ENCODE assay signal across 13 cellular contexts in the genomic region with DNA sequence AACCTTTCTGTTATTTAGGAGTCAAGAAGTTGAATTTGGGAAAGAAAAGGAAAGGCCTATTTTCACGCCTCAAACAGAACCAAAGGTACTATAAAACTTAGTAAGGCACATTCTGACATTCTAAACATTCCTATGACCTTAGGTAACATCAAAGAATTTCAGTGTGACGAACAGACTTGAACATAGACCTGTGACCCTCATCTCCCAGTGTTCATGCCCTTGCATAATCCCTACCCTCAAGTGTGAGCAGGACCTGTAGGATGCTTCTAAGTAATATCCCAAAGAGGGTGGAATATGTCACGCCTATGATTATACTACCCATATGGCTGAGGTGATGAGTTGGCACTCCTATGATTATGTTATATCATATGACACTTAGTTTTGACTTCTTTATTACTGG.
DNase-seq lines count a peak whose midpoint lies in the region; ATAC-seq and TF ChIP-seq lines count a peak whose summit lies in the region.
"Had no signal": no experiment of that assay in that cellular context is flagged by ENCODE, and none has a peak within 500 bp of the region (broad histone marks: within the 10 kb centered on the region; RNA-seq: fewer than 3 reads in every experiment).

No MANE protein-coding gene starts in this region.

- no peak overlapping the region for H2BK120ac ChIP-seq in mesendoderm (ENCODE audit: low read depth, low read length)

- H3K18ac ChIP-seq in mesendoderm (ENCODE audit: low read length): no peak overlapping the region

- no peak overlapping the region for H3K4ac ChIP-seq in mesendoderm (ENCODE audit: low read depth, low read length)

- H3K79me2 ChIP-seq in mesendoderm (ENCODE audit: control insufficient read depth, insufficient read depth, low read length): no peaks in the 10 kb centered on the region

- no peak for TF ChIP-seq CTCF in epithelial cell of esophagus (IDR thresholded peaks at IDR 0.05; ENCODE audit: insufficient read depth, low read depth, low read length, missing control alignments)

- DNase-seq in HT1080 (ENCODE audit: low read depth): peak; percentile 11
- peak; percentile 43 for DNase-seq in epithelial cell of esophagus (ENCODE audit: low read depth)
- peak; percentile 86 for DNase-seq in mesendoderm
- DNase-seq in cerebellar cortex (ENCODE audit: low spot score): no peak
- DNase-seq: CD8-positive, alpha-beta T cell; COR-L47; DND-41; GDM1; GM23248 had no signal

- H3K4me3 ChIP-seq in epithelial cell of esophagus (ENCODE audit: low read length) (no peak overlapping the region), mesendoderm (ENCODE audit: low read length) (no peak overlapping the region)
- H3K4me3 ChIP-seq: GM23248, HAP-1 had no signal

- no peaks in the 10 kb centered on the region for H3K4me1 ChIP-seq in mesendoderm (ENCODE audit: control insufficient read depth, low read depth, low read length)
- H3K4me1 ChIP-seq: HAP-1 had no signal

- no peak overlapping the region for H3K4me2 ChIP-seq in mesendoderm (ENCODE audit: low read length)

- no peak overlapping the region for H4K5ac ChIP-seq in mesendoderm (ENCODE audit: low read length)

- no peak overlapping the region for H4K8ac ChIP-seq in mesendoderm (ENCODE audit: low read depth, low read length)

- H3K36me3 ChIP-seq in mesendoderm (ENCODE audit: control insufficient read depth, insufficient read depth, low read length): no peaks in the 10 kb centered on the region
- H3K36me3 ChIP-seq: HAP-1 had no signal

- H2BK15ac ChIP-seq in mesendoderm (replicated peaks; ENCODE audit: low read depth): no peak overlapping the region

- no peak overlapping the region for H2BK5ac ChIP-seq in mesendoderm (ENCODE audit: low read length)

- no peak overlapping the region for H3K56ac ChIP-seq in mesendoderm (ENCODE audit: low read length)

- no peak overlapping the region for H2AK5ac ChIP-seq in mesendoderm (ENCODE audit: low read length)

- WGBS in mesendoderm (ENCODE audit: extremely low coverage, insufficient coverage, low lambda C conversion rate): no CpG with 5 or more reads among the region's 3 CpGs

- no peaks in the 10 kb centered on the region for H3K27me3 ChIP-seq in mesendoderm (ENCODE audit: insufficient read depth, low read length, poor library complexity)

- H3K79me1 ChIP-seq in mesendoderm (ENCODE audit: low read length): no peaks in the 10 kb centered on the region

- no peak overlapping the region for H3K9ac ChIP-seq in mesendoderm (ENCODE audit: low read length)
- H3K9ac ChIP-seq: GM23248 had no signal

- H3K27ac ChIP-seq in mesendoderm (ENCODE audit: low read depth, low read length): no peak overlapping the region
- H3K27ac ChIP-seq: GM23248 had no signal

- no peak overlapping the region for H3K23ac ChIP-seq in mesendoderm (ENCODE audit: low read length)

- ATAC-seq in GM19324 (IDR thresholded peaks at IDR 0.05; ENCODE audit: low FRiP score, unreplicated experiment): no peak
- ATAC-seq in GM19455 (IDR thresholded peaks at IDR 0.05; ENCODE audit: unreplicated experiment): no peak
- no peak for ATAC-seq in GM21529 (IDR thresholded peaks at IDR 0.05; ENCODE audit: unreplicated experiment)
- ATAC-seq: CD8-positive, alpha-beta T cell had no signal
